11 cellular contexts compared by ENCODE assay signal in genomic region chr22:41909290-41910049, GRCh38. TPM values are rescaled to one million over a fixed set of nuclear protein-coding genes. Genes with fewer than 3 reads are reported as not detected.
DNase-seq lines count a peak whose midpoint lies in the region; FAIRE-seq and TF ChIP-seq lines count a peak whose summit lies in the region.
"Had no signal": no experiment of that assay in that cellular context is flagged by ENCODE, and none has a peak within 500 bp of the region (broad histone marks: within the 10 kb centered on the region; RNA-seq: fewer than 3 reads in every experiment).

No MANE protein-coding gene starts in this region.

- no peak overlapping the region for H2BK12ac ChIP-seq in mesenchymal stem cell (ENCODE audit: low read length in 2 of 2)

- peak overlapping the region; percentile 47 for H3K4me3 Mint-ChIP-seq in activated naive CD4-positive, alpha-beta T cell treated with anti-CD3 and anti-CD28 coated beads, Interleukin-2, amount 50 U/mL, for 24 hours
- no peak overlapping the region for H3K4me3 Mint-ChIP-seq in HFFc6

- H3K9me3 ChIP-seq in mesenchymal stem cell (ENCODE audit: control insufficient read depth, low read length) (no peaks in the 10 kb centered on the region), thymus (ENCODE audit: control insufficient read depth) (no peaks in the 10 kb centered on the region)
- H3K9me3 ChIP-seq: SJCRH30 had no signal

- peak overlapping the region; percentile 76 for H3K4me2 ChIP-seq in mesenchymal stem cell (ENCODE audit: low read length, poor library complexity, severe bottlenecking)

- H2BK5ac ChIP-seq in mesenchymal stem cell (ENCODE audit: low read depth, low read length, poor library complexity, severe bottlenecking): no peak overlapping the region

- no peak for FAIRE-seq in D721Med (lab: Jason Lieb, UNC)
- FAIRE-seq: colon had no signal

- H3K79me1 ChIP-seq in mesenchymal stem cell (replicated peaks; ENCODE audit: low read length, poor library complexity, severe bottlenecking): peaks cover under 1% of the 10 kb centered on the region

- 38% methylated on average over 53 of the region's 55 CpGs for WGBS in mesenchymal stem cell
- 37% methylated on average over 55 of the region's 55 CpGs for WGBS in thymus

- H3K18ac ChIP-seq in mesenchymal stem cell (ENCODE audit: low read depth in 1 of 2, low read length in 2 of 2): no peak overlapping the region

- no peak overlapping the region for H2AK5ac ChIP-seq in mesenchymal stem cell (ENCODE audit: low read length, severe bottlenecking)

- no peak overlapping the region for H3K14ac ChIP-seq in mesenchymal stem cell (ENCODE audit: low read length in 2 of 2)

- H2BK120ac ChIP-seq in mesenchymal stem cell (ENCODE audit: low read depth, low read length): no peak overlapping the region

- H3K4me1 Mint-ChIP-seq in activated naive CD4-positive, alpha-beta T cell treated with anti-CD3 and anti-CD28 coated beads, Interleukin-2, amount 50 U/mL, for 24 hours: peaks cover 23% of the 10 kb centered on the region
- H3K4me1 Mint-ChIP-seq in HFFc6 (ENCODE audit: low read depth): peaks cover 8% of the 10 kb centered on the region; the same call in 1 of the 2 replicates

- no peak overlapping the region for H4K91ac ChIP-seq in mesenchymal stem cell (ENCODE audit: low read length)

- no peak overlapping the region for H3K4me3 ChIP-seq in mesenchymal stem cell (ENCODE audit: insufficient read depth in 1 of 2, low read depth in 1 of 2, low read length in 2 of 2)
- no peak overlapping the region for H3K4me3 ChIP-seq in thymus (ENCODE audit: low read length)
- H3K4me3 ChIP-seq: SJCRH30 had no signal

- H3K9ac ChIP-seq in mesenchymal stem cell (ENCODE audit: low read length): no peak overlapping the region

- no peak overlapping the region for H4K8ac ChIP-seq in mesenchymal stem cell (ENCODE audit: low read length)

- no peak overlapping the region for H3K23ac ChIP-seq in mesenchymal stem cell (ENCODE audit: low read length in 2 of 2)

- H3K27ac ChIP-seq in caudate nucleus (ENCODE audit: low read depth, low read length) (peak overlapping the region; percentile 26), mesenchymal stem cell (ENCODE audit: low read length, poor library complexity, severe bottlenecking) (no peak overlapping the region), thymus (ENCODE audit: low read depth) (peak overlapping the region; percentile 44)
- H3K27ac ChIP-seq: SJCRH30 had no signal

- DNase-seq in activated naive CD4-positive, alpha-beta T cell treated with Interleukin-2 at 50 U/mL for 16 hours: no peak
- DNase-seq in caudate nucleus (lab: John Stamatoyannopoulos, UW) (peak in 1 of 61 donors; percentile 47), mesenchymal stem cell (no peak), D721Med (ENCODE audit: insufficient read length, low spot score) (no peak), DMS 273 treated with DMSO at 0.1 percent for 48 hours (lab: John Stamatoyannopoulos, UW) (no peak), HFFc6 (no peak)
- DNase-seq: NCI-H1930, SJCRH30 had no signal

- TF ChIP-seq CTCF in D721Med (IDR thresholded peaks at IDR 0.05; ENCODE audit: insufficient read depth, missing control alignments): no peak
- no peak for TF ChIP-seq CTCF in HFFc6 (IDR thresholded peaks at IDR 0.05)

- H3K27me3 ChIP-seq in mesenchymal stem cell (ENCODE audit: control insufficient read depth in 1 of 2, insufficient read depth in 1 of 2, low read length in 2 of 2): peaks cover 33 to 41% of the 10 kb centered on the region in 2 experiments
- peaks cover 56% of the 10 kb centered on the region for H3K27me3 ChIP-seq in thymus (ENCODE audit: control insufficient read depth, insufficient read depth)
- H3K27me3 ChIP-seq: SJCRH30 had no signal

- peaks cover 3% of the 10 kb centered on the region for H3K36me3 Mint-ChIP-seq in activated naive CD4-positive, alpha-beta T cell treated with anti-CD3 and anti-CD28 coated beads, Interleukin-2, amount 50 U/mL, for 24 hours
- H3K36me3 Mint-ChIP-seq in HFFc6 (ENCODE audit: low read depth): no peaks in the 10 kb centered on the region

- H2BK15ac ChIP-seq in mesenchymal stem cell (ENCODE audit: low read depth, poor library complexity, severe bottlenecking): no peak overlapping the region

- peaks cover 39% of the 10 kb centered on the region for H3K4me1 ChIP-seq in mesenchymal stem cell (ENCODE audit: control insufficient read depth, insufficient read depth, low read depth, low read length)
- no peaks in the 10 kb centered on the region for H3K4me1 ChIP-seq in thymus (ENCODE audit: control insufficient read depth, insufficient read depth, low read length)
- H3K4me1 ChIP-seq: SJCRH30 had no signal

- H3K27me3 Mint-ChIP-seq in activated naive CD4-positive, alpha-beta T cell treated with anti-CD3 and anti-CD28 coated beads, Interleukin-2, amount 50 U/mL, for 24 hours: peaks cover 18% of the 10 kb centered on the region
- H3K27me3 Mint-ChIP-seq in HFFc6 (ENCODE audit: insufficient read depth): peaks cover 20% of the 10 kb centered on the region

- no peak overlapping the region for H2AFZ ChIP-seq in mesenchymal stem cell (ENCODE audit: low read depth, low read length)

- no peak overlapping the region for H3K4ac ChIP-seq in mesenchymal stem cell (ENCODE audit: low read depth in 1 of 2, low read length in 2 of 2)

- H3K36me3 ChIP-seq in mesenchymal stem cell (ENCODE audit: control insufficient read depth in 1 of 2, insufficient read depth in 2 of 2, low read depth in 1 of 2, low read length in 2 of 2) (peaks cover 29 to 37% of the 10 kb centered on the region in 2 experiments), thymus (ENCODE audit: control insufficient read depth, insufficient read depth) (peaks cover 29% of the 10 kb centered on the region)
- H3K36me3 ChIP-seq: SJCRH30 had no signal

- peak overlapping the region; percentile 86 for H3K27ac Mint-ChIP-seq in activated naive CD4-positive, alpha-beta T cell treated with anti-CD3 and anti-CD28 coated beads, Interleukin-2, amount 50 U/mL, for 24 hours
- no peak overlapping the region for H3K27ac Mint-ChIP-seq in HFFc6

- H3K9me3 Mint-ChIP-seq in activated naive CD4-positive, alpha-beta T cell treated with anti-CD3 and anti-CD28 coated beads, Interleukin-2, amount 50 U/mL, for 24 hours: no peaks in the 10 kb centered on the region
- no peaks in the 10 kb centered on the region for H3K9me3 Mint-ChIP-seq in HFFc6

RNA-seq across cellular contexts. Expression of gene SHISA8, which starts 5.4 kb away (rescaled TPM):
- polyA plus RNA-seq in mesenchymal stem cell (2013, experiment 1 of 2): not detected
- not detected for polyA plus RNA-seq in mesenchymal stem cell (2013, experiment 2 of 2)
- 2.9 TPM for polyA plus RNA-seq in thymus
- not detected for total RNA-seq in HFFc6 (2021; fragmentation: NEBNext Ultra II Directional; extraction: Animal tissue kit (Norgen Biotek cat#: 25700))
- total RNA-seq: SJCRH30 had no signal

RNA-seq across cellular contexts. Expression of gene TNFRSF13C, which starts 17.1 kb away (rescaled TPM):
- polyA plus RNA-seq in mesenchymal stem cell (2013, experiment 1 of 2): 0.22 TPM
- 0.18 TPM for polyA plus RNA-seq in mesenchymal stem cell (2013, experiment 2 of 2)
- 6.1 TPM for polyA plus RNA-seq in thymus
- total RNA-seq in HFFc6 (2021; fragmentation: NEBNext Ultra II Directional; extraction: Animal tissue kit (Norgen Biotek cat#: 25700)): under 1 TPM; 0.05 to 0.32 (median 0.25) TPM

RNA-seq across cellular contexts. Expression of gene CENPM, which starts 37.5 kb away (rescaled TPM):
- 5.6 TPM for polyA plus RNA-seq in mesenchymal stem cell (2013, experiment 1 of 2)
- 6.6 TPM for polyA plus RNA-seq in mesenchymal stem cell (2013, experiment 2 of 2)
- 13.1 TPM for polyA plus RNA-seq in thymus
- total RNA-seq in HFFc6 (2021; fragmentation: NEBNext Ultra II Directional; extraction: Animal tissue kit (Norgen Biotek cat#: 25700)): 10 to 100 TPM; 15.6 to 29.4 (median 26.3) TPM

RNA-seq across cellular contexts. Expression of gene SEPTIN3, which starts 59.8 kb away (rescaled TPM):
- polyA plus RNA-seq in mesenchymal stem cell (2013, experiment 1 of 2): 0.98 TPM
- polyA plus RNA-seq in mesenchymal stem cell (2013, experiment 2 of 2): 1.1 TPM
- 1.2 TPM for polyA plus RNA-seq in thymus
- under 1 TPM in 2 of 6 experiments, not detected in 4; 0.05 to 0.17 TPM for total RNA-seq in HFFc6 (2021; fragmentation: NEBNext Ultra II Directional; extraction: Animal tissue kit (Norgen Biotek cat#: 25700))
